ENCODE assay signal across 23 cellular contexts in genomic region chr2:113723411-113723810, GRCh38. TPM values are rescaled to one million over a fixed set of nuclear protein-coding genes. Genes with fewer than 3 reads are reported as not detected.
DNase-seq lines count a peak whose midpoint lies in the region; ATAC-seq, FAIRE-seq and TF ChIP-seq lines count a peak whose summit lies in the region.
"Had no signal": no experiment of that assay in that cellular context is flagged by ENCODE, and none has a peak within 500 bp of the region (broad histone marks: within the 10 kb centered on the region; RNA-seq: fewer than 3 reads in every experiment).

No MANE protein-coding gene starts in this region.

- H3K27ac Mint-ChIP-seq in activated CD8-positive, alpha-beta T cell treated with anti-CD3 and anti-CD28 coated beads, Interleukin-2, amount 10 ng/mL, durations not matched to agents 7 days and 5 days, result no peak overlapping the region
- H3K27ac Mint-ChIP-seq: CD14-positive monocyte; CD4-positive, alpha-beta T cell; HFFc6 had no signal

- H3K36me3 ChIP-seq in left ventricle myocardium inferior (peaks cover 51% of the 10 kb centered on the region), right atrium auricular region (peaks cover 49% of the 10 kb centered on the region), kidney (ENCODE audit: control insufficient read depth in 1 of 2, insufficient read depth in 2 of 2, low read length in 2 of 2) (peaks cover 4 to 17% of the 10 kb centered on the region in 2 donors)
- H3K36me3 ChIP-seq: BE2C had no signal

- POLR2A ChIA-PET in activated CD8-positive, alpha-beta T cell treated with anti-CD3 and anti-CD28 coated beads, Interleukin-2, amount 10 ng/mL, durations not matched to agents 7 days and 5 days (lab: Charles Lee), result interaction anchor here (1.6 kb wide), 1 partner anchor 33 kb away, joined by 4 read pairs; the partner anchor contains the start of gene SLC35F5

- H3K4me3 Mint-ChIP-seq in activated CD8-positive, alpha-beta T cell treated with anti-CD3 and anti-CD28 coated beads, Interleukin-2, amount 10 ng/mL, durations not matched to agents 7 days and 5 days, result no peak overlapping the region
- H3K4me3 Mint-ChIP-seq: CD14-positive monocyte; CD4-positive, alpha-beta T cell; CD8-positive, alpha-beta memory T cell; HFFc6 had no signal

- CTCF ChIA-PET in activated CD8-positive, alpha-beta T cell treated with anti-CD3 and anti-CD28 coated beads, Interleukin-2, amount 10 ng/mL, durations not matched to agents 7 days and 5 days (lab: Charles Lee), result interaction anchor here (1.2 to 1.8 kb wide), 2 partner anchors 13 to 23 kb away, joined by 5 to 8 read pairs; no protein-coding TSS in a partner anchor

- H3K4me1 ChIP-seq in left ventricle myocardium inferior (peaks cover 7% of the 10 kb centered on the region), right atrium auricular region (no peaks in the 10 kb centered on the region), kidney (ENCODE audit: control insufficient read depth in 1 of 2, insufficient read depth in 1 of 2, low read depth in 1 of 2, low read length in 2 of 2) (no peaks in the 10 kb centered on the region)
- H3K4me1 ChIP-seq: A549, BE2C had no signal

- H3K4me3 ChIP-seq in left ventricle myocardium inferior (no peak overlapping the region), right atrium auricular region (no peak overlapping the region), kidney (ENCODE audit: low read length in 2 of 2) (no peak overlapping the region)
- H3K4me3 ChIP-seq: A549; BLaER1 treated with 17β-estradiol and CSF1 and Interleukin-3, amounts not matched to agents 10 nM and 100 nM; HAP-1 had no signal

- FAIRE-seq in colon (lab: Jason Lieb, UNC) (peak; percentile 58), kidney (lab: Jason Lieb, UNC) (peak; percentile 33)
- FAIRE-seq: A549, GM12891, H54 had no signal

- no peak for DNase-seq in left ventricle myocardium inferior
- no peak for DNase-seq in right atrium auricular region (ENCODE audit: low spot score)
- DNase-seq in kidney, result no peak
- DNase-seq in activated CD8-positive, alpha-beta T cell treated with anti-CD3 and anti-CD28 coated beads, Interleukin-2, amount 10 ng/mL, durations not matched to agents 7 days and 5 days, result no peak
- DNase-seq: ACHN; AML-193; BE2C; CD4-positive, alpha-beta T cell; CD8-positive, alpha-beta memory T cell; DMS53; DMS79 treated with DMSO at 0.1 percent for 48 hours; GF-D8; GOT3; HFFc6 had no signal

- H3K9ac ChIP-seq in kidney (ENCODE audit: low read length in 2 of 2), result no peak overlapping the region
- H3K9ac ChIP-seq: BLaER1 treated with 17β-estradiol and CSF1 and Interleukin-3, amounts not matched to agents 10 nM and 100 nM had no signal

- no peaks in the 10 kb centered on the region for H3K4me1 Mint-ChIP-seq in activated CD8-positive, alpha-beta T cell treated with anti-CD3 and anti-CD28 coated beads, Interleukin-2, amount 10 ng/mL, durations not matched to agents 7 days and 5 days (ENCODE audit: low read depth)
- H3K4me1 Mint-ChIP-seq: CD14-positive monocyte had no signal

- no peak for ATAC-seq in HG03442 (IDR thresholded peaks at IDR 0.05; ENCODE audit: unreplicated experiment)
- ATAC-seq in activated CD8-positive, alpha-beta T cell treated with anti-CD3 and anti-CD28 coated beads, Interleukin-2, amount 10 ng/mL, durations not matched to agents 7 days and 5 days, result no peak
- ATAC-seq: A549 had no signal

- H3K27me3 ChIP-seq in left ventricle myocardium inferior (ENCODE audit: low read depth) (no peaks in the 10 kb centered on the region), right atrium auricular region (no peaks in the 10 kb centered on the region)
- H3K27me3 ChIP-seq: BE2C; BLaER1 treated with 17β-estradiol and CSF1 and Interleukin-3, amounts not matched to agents 10 nM and 100 nM had no signal

- intact Hi-C loops in left ventricle myocardium inferior (cut with micrococcal nuclease) (no loop called here), kidney (cut with DNase I) (no loop called here)

- peaks cover 8% of the 10 kb centered on the region for H3K36me3 Mint-ChIP-seq in activated CD8-positive, alpha-beta T cell treated with anti-CD3 and anti-CD28 coated beads, Interleukin-2, amount 10 ng/mL, durations not matched to agents 7 days and 5 days (ENCODE audit: low read depth)

- H3K9me3 Mint-ChIP-seq in activated CD8-positive, alpha-beta T cell treated with anti-CD3 and anti-CD28 coated beads, Interleukin-2, amount 10 ng/mL, durations not matched to agents 7 days and 5 days (ENCODE audit: insufficient read depth), result no peaks in the 10 kb centered on the region
- H3K9me3 Mint-ChIP-seq: CD4-positive, alpha-beta T cell; CD8-positive, alpha-beta memory T cell; HFFc6 had no signal

- no peaks in the 10 kb centered on the region for H3K27me3 Mint-ChIP-seq in activated CD8-positive, alpha-beta T cell treated with anti-CD3 and anti-CD28 coated beads, Interleukin-2, amount 10 ng/mL, durations not matched to agents 7 days and 5 days (ENCODE audit: low read depth)
- H3K27me3 Mint-ChIP-seq: CD4-positive, alpha-beta T cell; CD8-positive, alpha-beta memory T cell had no signal

- H3K9me3 ChIP-seq in left ventricle myocardium inferior (replicated peaks) (no peaks in the 10 kb centered on the region), right atrium auricular region (no peaks in the 10 kb centered on the region), kidney (ENCODE audit: control insufficient read depth in 1 of 2, low read length in 2 of 2) (no peaks in the 10 kb centered on the region)
- H3K9me3 ChIP-seq: A549, BE2C, HAP-1 had no signal

- H3K27ac ChIP-seq in left ventricle myocardium inferior (replicated peaks), result peak overlapping the region; percentile 15
- H3K27ac ChIP-seq in right atrium auricular region, result no peak overlapping the region
- no peak overlapping the region for H3K27ac ChIP-seq in kidney (ENCODE audit: low read depth in 2 of 2, low read length in 2 of 2)
- H3K27ac ChIP-seq: 22Rv1; A549; BLaER1 treated with 17β-estradiol and CSF1 and Interleukin-3, amounts not matched to agents 10 nM and 100 nM had no signal

- no peak for TF ChIP-seq CTCF in left ventricle myocardium inferior (IDR thresholded peaks at IDR 0.05; ENCODE audit: borderline replicate concordance)
- no peak for TF ChIP-seq CTCF in right atrium auricular region (IDR thresholded peaks at IDR 0.05)
- TF ChIP-seq CTCF in kidney (IDR thresholded peaks at IDR 0.05; ENCODE audit: borderline replicate concordance, extremely low read depth, insufficient read depth), result no peak

RNA-seq across cellular contexts. Expression of gene SLC35F5, which starts 33.0 kb away (rescaled TPM):
- total RNA-seq in left ventricle myocardium inferior (61.4 TPM), right atrium auricular region (10 to 100 TPM; 38.7 to 54.3 TPM), kidney (198 TPM)
- polyA plus RNA-seq in kidney (ENCODE audit: insufficient read depth, low read depth, low replicate concordance), result 49.9 TPM
- 10 to 100 TPM; 16.5 to 17.1 TPM for total RNA-seq in activated CD8-positive, alpha-beta T cell treated with anti-CD3 and anti-CD28 coated beads, Interleukin-2, amount 10 ng/mL, durations not matched to agents 7 days and 5 days
